Comparison of ENCODE assay signal across 24 cellular contexts in the genomic region with DNA sequence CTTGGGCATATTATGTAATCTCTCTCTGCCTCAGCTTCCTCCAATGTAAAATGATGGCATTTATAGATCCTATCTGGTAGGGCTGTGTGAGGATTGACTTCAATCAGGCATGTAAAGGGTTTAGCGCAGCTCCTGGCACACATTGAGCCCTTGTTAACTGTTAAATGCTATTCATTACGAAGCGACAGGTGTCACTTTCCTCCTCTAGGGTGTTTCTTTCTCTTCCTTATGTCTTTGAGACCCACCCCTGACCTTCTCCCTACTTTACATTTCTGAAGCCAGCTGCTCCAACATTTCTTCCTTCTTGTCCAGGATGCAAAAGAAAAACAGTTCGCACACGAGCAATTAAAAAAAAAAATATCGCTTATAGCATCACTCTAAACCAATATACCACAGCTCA.
"Had no signal": no experiment of that assay in that cellular context is flagged by ENCODE, and none has a peak within 500 bp of the region (broad histone marks: within the 10 kb centered on the region; RNA-seq: fewer than 3 reads in every experiment).

No MANE protein-coding gene starts in this region.

- H3K4me1 ChIP-seq: gastroesophageal sphincter, psoas muscle, right lobe of liver, tibial artery, upper lobe of right lung had no signal

- H3K27ac ChIP-seq: esophagus squamous epithelium, gastroesophageal sphincter, psoas muscle, right lobe of liver, spleen, tibial artery, upper lobe of right lung had no signal

- DNase-seq: dermis blood vessel endothelial cell; esophagus squamous epithelium; foreskin fibroblast; glutamatergic neuron; immature natural killer cell; kidney; left cardiac atrium; left ventricle myocardium superior; mesenchymal stem cell; midbrain; naive thymus-derived CD4-positive, alpha-beta T cell; nephron progenitor cell; psoas muscle; retina; right lobe of liver; spleen; stimulated activated CD4-positive, alpha-beta T cell treated with anti-CD3 and anti-CD28 coated beads, Interleukin-15, amount 100 ng/mL, for 24 hours; stimulated activated CD4-positive, alpha-beta T cell treated with anti-CD3 and anti-CD28 coated beads, Interleukin-1b, Interleukin-23, amount 100 ng/mL, for 48 hours; stimulated activated CD4-positive, alpha-beta T cell treated with anti-CD3 and anti-CD28 coated beads, Interleukin-4, amount 100 ng/mL, for 24 hours; tibial artery; upper lobe of right lung had no signal

- ATAC-seq: gastroesophageal sphincter; left cardiac atrium; left ventricle myocardium superior; naive thymus-derived CD4-positive, alpha-beta T cell; psoas muscle; right lobe of liver; stimulated activated memory B cell treated with anti-CD40 and anti-IgM and Interleukin-4, amounts not matched to agents 10 μg/mL and 1 μg/mL and 100 μg/mL, for 72 hours; upper lobe of right lung had no signal

- H3K4me3 ChIP-seq: esophagus squamous epithelium, gastroesophageal sphincter, lung, psoas muscle, right lobe of liver, spleen, tibial artery, upper lobe of right lung had no signal

- H3K9me3 ChIP-seq: gastroesophageal sphincter, psoas muscle, right lobe of liver, tibial artery, upper lobe of right lung had no signal

- H3K36me3 ChIP-seq: esophagus squamous epithelium, gastroesophageal sphincter, right lobe of liver, spleen, tibial artery, upper lobe of right lung had no signal
